Comparison of ENCODE assay signal across 7 cellular contexts in genomic region chr2:127219716-127220090, GRCh38. TPM values are rescaled to one million over a fixed set of nuclear protein-coding genes. Genes with fewer than 3 reads are reported as not detected.
DNase-seq lines count a peak whose midpoint lies in the region; ATAC-seq and TF ChIP-seq lines count a peak whose summit lies in the region.

No MANE protein-coding gene starts in this region.

- no peaks in the 10 kb centered on the region for H3K36me3 Mint-ChIP-seq in activated CD8-positive, alpha-beta T cell treated with anti-CD3 and anti-CD28 coated beads for 36 hours (ENCODE audit: low read depth)

- CTCF ChIA-PET in activated CD8-positive, alpha-beta T cell treated with anti-CD3 and anti-CD28 coated beads for 36 hours (lab: Charles Lee): no interaction called here

- no peak overlapping the region for H3K27ac Mint-ChIP-seq in activated CD8-positive, alpha-beta T cell treated with anti-CD3 and anti-CD28 coated beads for 36 hours

- H3K4me3 Mint-ChIP-seq in activated CD8-positive, alpha-beta T cell treated with anti-CD3 and anti-CD28 coated beads for 36 hours: peak overlapping the region; percentile 11

- H3K4me3 ChIP-seq in iPS-11a (ENCODE audit: low read depth, low read length): peak overlapping the region; percentile 74

- H3K9me3 Mint-ChIP-seq in activated CD8-positive, alpha-beta T cell treated with anti-CD3 and anti-CD28 coated beads for 36 hours: peaks cover 5% of the 10 kb centered on the region

- peaks cover 48% of the 10 kb centered on the region for H3K27me3 Mint-ChIP-seq in activated CD8-positive, alpha-beta T cell treated with anti-CD3 and anti-CD28 coated beads for 36 hours

- no peak for TF ChIP-seq CTCF in activated CD8-positive, alpha-beta T cell treated with anti-CD3 and anti-CD28 coated beads for 36 hours (IDR thresholded peaks at IDR 0.05)

- ATAC-seq in HG02642 (IDR thresholded peaks at IDR 0.05; ENCODE audit: poor library complexity, unreplicated experiment): peak; percentile 9
- ATAC-seq in activated CD8-positive, alpha-beta T cell treated with anti-CD3 and anti-CD28 coated beads for 36 hours: peak; percentile 25
- no peak for ATAC-seq in HG03135 (IDR thresholded peaks at IDR 0.05; ENCODE audit: unreplicated experiment)

- POLR2A ChIA-PET in activated CD8-positive, alpha-beta T cell treated with anti-CD3 and anti-CD28 coated beads for 36 hours (lab: Charles Lee): no interaction called here

- intact Hi-C loops in activated CD8-positive, alpha-beta T cell treated with anti-CD3 and anti-CD28 coated beads for 36 hours (cut with micrococcal nuclease): no loop called here

- peaks cover 19% of the 10 kb centered on the region for H3K4me1 Mint-ChIP-seq in activated CD8-positive, alpha-beta T cell treated with anti-CD3 and anti-CD28 coated beads for 36 hours (ENCODE audit: low read depth)

- DNase-seq in activated CD8-positive, alpha-beta T cell treated with anti-CD3 and anti-CD28 coated beads for 36 hours: no peak
- peak; percentile 29 for DNase-seq in stimulated activated CD8-positive, alpha-beta memory T cell treated with anti-CD3 and anti-CD28 coated beads, Interleukin-4, amount 100 ng/mL, for 48 hours
- DNase-seq in occipital lobe (lab: John Stamatoyannopoulos, UW): no peak
- DNase-seq in NCI-H1436 (lab: John Stamatoyannopoulos, UW): no peak

RNA-seq across cellular contexts. Expression of gene CYP27C1, which starts 0.4 kb away (rescaled TPM):
- not detected for total RNA-seq in activated CD8-positive, alpha-beta T cell treated with anti-CD3 and anti-CD28 coated beads for 36 hours
- total RNA-seq in occipital lobe: 2.2 TPM
